In genomic region chr15:75659928-75660645, GRCh38 we compare ENCODE assay signal across 13 cellular contexts. TPM values are rescaled to one million over a fixed set of nuclear protein-coding genes. Genes with fewer than 3 reads are reported as not detected.
A peak's percentile ranks its signal among the peaks of the same experiment; 100 is the strongest.
DNase-seq lines count a peak whose midpoint lies in the region; ATAC-seq, FAIRE-seq and TF ChIP-seq lines count a peak whose summit lies in the region.
"Had no signal": no experiment of that assay in that cellular context is flagged by ENCODE, and none has a peak within 500 bp of the region (broad histone marks: within the 10 kb centered on the region; RNA-seq: fewer than 3 reads in every experiment).

No MANE protein-coding gene starts in this region.

- H3K36me3 ChIP-seq in keratinocyte (ENCODE audit: control insufficient read depth in 2 of 2, extremely low read depth in 1 of 2, insufficient read depth in 2 of 2, low read length in 2 of 2) (peaks cover 25 to 27% of the 10 kb centered on the region in 2 experiments), stomach (peaks cover 24 to 61% (median 42%) of the 10 kb centered on the region in 4 donors), PC-3 (ENCODE audit: low read depth, low read length) (no peaks in the 10 kb centered on the region)

- POLR2A ChIA-PET in WTC11 (lab: Charles Lee) = interaction anchor here (0.8 kb wide), 1 partner anchor 20 kb away, joined by 3 read pairs; the partner anchor contains the start of gene IMP3
- POLR2A ChIA-PET in PC-3 (lab: Charles Lee; ENCODE audit: unreplicated experiment) = no interaction called here

- peak overlapping the region; percentile 98 for H3K27ac ChIP-seq in keratinocyte (ENCODE audit: control insufficient read depth, insufficient read depth, low read length)
- peak overlapping the region; percentile 62 to 88 (median 84) for H3K27ac ChIP-seq in stomach
- H3K27ac ChIP-seq in PC-3 (ENCODE audit: low read length) = no peak overlapping the region

- H3K9me1 ChIP-seq in keratinocyte (ENCODE audit: control insufficient read depth, extremely low read depth, insufficient read depth, low read length) = no peaks in the 10 kb centered on the region

- 68 to 78% (median 71%) methylated on average over 17 of the region's 17 CpGs for WGBS in stomach, 5 donors

- DNase-seq in HFFc6 (no peak), WTC11 (ENCODE audit: low spot score) (no peak), keratinocyte (ENCODE audit: low read depth, low spot score) (no peak), stomach (no peak), amniotic stem cell (lab: John Stamatoyannopoulos, UW) (no peak), PC-3 (no peak), RCC 7860 (ENCODE audit: low spot score) (no peak), NCI-H446 treated with DMSO at 0.1 percent for 48 hours (lab: John Stamatoyannopoulos, UW) (no peak)
- DNase-seq: cortex of kidney; DMS79; naive thymus-derived CD8-positive, alpha-beta T cell; stimulated activated CD4-positive, alpha-beta T cell treated with anti-CD3 and anti-CD28 coated beads, Interleukin-2, amount 100 ng/mL, for 24 hours had no signal

- H3K4me1 ChIP-seq in keratinocyte (ENCODE audit: control insufficient read depth, extremely low read depth, insufficient read depth, low read length) (peaks cover 64% of the 10 kb centered on the region), stomach (peaks cover 55 to 86% (median 81%) of the 10 kb centered on the region in 4 donors), PC-3 (ENCODE audit: insufficient read depth, low read length) (peaks cover 23% of the 10 kb centered on the region)

- no peak for TF ChIP-seq POLR2A in stomach (IDR thresholded peaks at IDR 0.05)

- no peaks in the 10 kb centered on the region for H3K9me3 ChIP-seq in keratinocyte (ENCODE audit: control insufficient read depth, low read depth, low read length)
- no peaks in the 10 kb centered on the region for H3K9me3 ChIP-seq in stomach
- H3K9me3 ChIP-seq in PC-3 (ENCODE audit: low read length) = no peaks in the 10 kb centered on the region

- FAIRE-seq in keratinocyte (lab: Jason Lieb, UNC) (no peak), RCC 7860 (lab: Jason Lieb, UNC) (no peak)

- H3K79me2 ChIP-seq in keratinocyte (ENCODE audit: control insufficient read depth, insufficient read depth, low read length) = peaks cover 24% of the 10 kb centered on the region
- H3K79me2 ChIP-seq in PC-3 (ENCODE audit: low read length) = peaks cover 2% of the 10 kb centered on the region; the same call in 1 of the 2 replicates

- H3K9me2 ChIP-seq in PC-3 (replicated peaks; ENCODE audit: low read length) = no peaks in the 10 kb centered on the region

- ATAC-seq in WTC11 (no peak), PC-3 (no peak)
- ATAC-seq: activated CD4-positive, CD25-positive, alpha-beta regulatory T cell treated with anti-CD3 and anti-CD28 coated beads, Interleukin-2, amount 50 U/mL, for 24 hours; naive thymus-derived CD8-positive, alpha-beta T cell had no signal

- H3K4me2 ChIP-seq in keratinocyte (ENCODE audit: control insufficient read depth, extremely low read depth, insufficient read depth, low read depth, low read length) = no peak overlapping the region
- no peak overlapping the region for H3K4me2 ChIP-seq in PC-3 (ENCODE audit: low read length)

- H3K9ac ChIP-seq in keratinocyte (ENCODE audit: control insufficient read depth, extremely low read depth, insufficient read depth, low read length) = peak overlapping the region; percentile 75
- H3K9ac ChIP-seq in PC-3 (ENCODE audit: low read length) = no peak overlapping the region

- H2AFZ ChIP-seq in keratinocyte (ENCODE audit: control insufficient read depth, low read length) (no peak overlapping the region), PC-3 (ENCODE audit: low read length) (no peak overlapping the region)

- peak overlapping the region; percentile 100 for H3K27ac Mint-ChIP-seq in HFFc6
- peak overlapping the region; percentile 30; the same call in 1 of the 2 replicates for H3K27ac Mint-ChIP-seq in WTC11
- H3K27ac Mint-ChIP-seq: naive thymus-derived CD8-positive, alpha-beta T cell had no signal

- no TSS peak for BruUV-seq in PC-3 (replicated peaks; lab: Mats Ljungman, UMichigan)

- no peak for TF ChIP-seq EP300 in stomach (IDR thresholded peaks at IDR 0.05)

- H3K9me3 Mint-ChIP-seq in HFFc6 (no peaks in the 10 kb centered on the region), WTC11 (no peaks in the 10 kb centered on the region)
- H3K9me3 Mint-ChIP-seq: naive thymus-derived CD8-positive, alpha-beta T cell had no signal

- dilution Hi-C loops in keratinocyte (cut with MboI; ENCODE audit: extremely low pct_ligation_motif_present, low sequenced_read_pairs) = no loop called here

- CTCF ChIA-PET in WTC11 (lab: Charles Lee) = interaction anchor here (1.4 to 1.8 kb wide), 3 partner anchors 12 to 292 kb away, joined by 4 to 10 read pairs (median 9); partner anchors contain the start of genes MAN2C1 and SNX33
- CTCF ChIA-PET in PC-3 (lab: Charles Lee) = interaction anchor here (0.6 kb wide), 1 partner anchor 26 kb away, joined by 4 read pairs; no protein-coding TSS in a partner anchor

- peaks cover 10% of the 10 kb centered on the region for H3K36me3 Mint-ChIP-seq in HFFc6 (ENCODE audit: low read depth)
- H3K36me3 Mint-ChIP-seq in WTC11 = peaks cover 10% of the 10 kb centered on the region; the same call in 1 of the 2 replicates
- H3K36me3 Mint-ChIP-seq: naive thymus-derived CD8-positive, alpha-beta T cell had no signal

- H3F3A ChIP-seq in PC-3 (ENCODE audit: low read length, unreplicated experiment) = no peaks in the 10 kb centered on the region

- H3K4me3 ChIP-seq in keratinocyte (ENCODE audit: control insufficient read depth in 2 of 3, extremely low read depth in 1 of 3, insufficient read depth in 2 of 3, low read depth in 1 of 3, low read length in 3 of 3) = no peak overlapping the region
- H3K4me3 ChIP-seq in stomach = no peak overlapping the region
- H3K4me3 ChIP-seq in PC-3 (ENCODE audit: low read length) = no peak overlapping the region

- peaks cover 5% of the 10 kb centered on the region for H3K27me3 Mint-ChIP-seq in HFFc6 (ENCODE audit: insufficient read depth)
- no peaks in the 10 kb centered on the region for H3K27me3 Mint-ChIP-seq in WTC11 (ENCODE audit: low read depth)
- H3K27me3 Mint-ChIP-seq: naive thymus-derived CD8-positive, alpha-beta T cell had no signal

- peak overlapping the region; percentile 5; the same call in 1 of the 2 replicates for H3K4me3 Mint-ChIP-seq in HFFc6
- no peak overlapping the region for H3K4me3 Mint-ChIP-seq in WTC11
- H3K4me3 Mint-ChIP-seq: naive thymus-derived CD8-positive, alpha-beta T cell had no signal

- intact Hi-C loops in stomach (cut with DNase I; ENCODE audit: low total_unique reads) = no loop called here
- intact Hi-C loops in PC-3 (cut with micrococcal nuclease) = no loop called here

- H4K20me1 ChIP-seq in keratinocyte (ENCODE audit: control insufficient read depth, extremely low read depth, insufficient read depth, low read length) (peaks cover 5% of the 10 kb centered on the region), PC-3 (ENCODE audit: low read length) (no peaks in the 10 kb centered on the region)

- TF ChIP-seq CTCF in HFFc6 (IDR thresholded peaks at IDR 0.05) (no peak), WTC11 (IDR thresholded peaks at IDR 0.05) (no peak), keratinocyte (optimal IDR thresholded peaks at IDR 0.05 in 1 of 3, IDR thresholded peaks at IDR 0.05 in 1 of 3, conservative IDR thresholded peaks at IDR 0.05 in 1 of 3; ENCODE audit: extremely low read depth in 1 of 3, insufficient read depth in 2 of 3, low read length in 3 of 3) (no peak), stomach (IDR thresholded peaks at IDR 0.05) (no peak), PC-3 (conservative IDR thresholded peaks at IDR 0.05; ENCODE audit: low read depth, low read length) (no peak)

- H3K4me1 Mint-ChIP-seq in HFFc6 (ENCODE audit: low read depth) (peaks cover 42% of the 10 kb centered on the region), WTC11 (no peaks in the 10 kb centered on the region)
- H3K4me1 Mint-ChIP-seq: naive thymus-derived CD8-positive, alpha-beta T cell had no signal

- H3K27me3 ChIP-seq in keratinocyte (ENCODE audit: control insufficient read depth, extremely low read depth, insufficient read depth, low read length) = no peaks in the 10 kb centered on the region
- H3K27me3 ChIP-seq in stomach = no peaks in the 10 kb centered on the region
- H3K27me3 ChIP-seq in PC-3 (ENCODE audit: low read length) = no peaks in the 10 kb centered on the region

RNA-seq across cellular contexts. Expression of gene SNX33, which starts 12.4 kb away (rescaled TPM):
- 10 to 100 TPM; 23.3 to 28.1 (median 25.3) TPM for total RNA-seq in HFFc6 (2021; fragmentation: NEBNext Ultra II Directional; extraction: Animal tissue kit (Norgen Biotek cat#: 25700))
- 17.8 to 19.8 TPM (median 18.9 TPM) in 3 replicates for total RNA-seq in WTC11 (2021)
- 21.7 to 32.5 TPM (median 27.0 TPM) in 3 replicates for polyA plus RNA-seq in keratinocyte
- 11.5 TPM for polyA plus RNA-seq in keratinocyte (2011; ENCODE audit: low read depth)
- polyA plus RNA-seq in keratinocyte (2011; cell fraction: cytosol; rRNA removed) = 24.7 and 25.8 TPM in 2 replicates
- 59.5 and 81.4 TPM in 2 replicates for polyA plus RNA-seq in keratinocyte (2011; cell fraction: nucleus; rRNA removed)
- polyA plus RNA-seq in keratinocyte (2012; ENCODE audit: low replicate concordance) = 31.2 and 40.4 TPM in 2 replicates
- 45.4 to 75.9 TPM (median 53.1 TPM) in 3 replicates for polyA minus RNA-seq in keratinocyte
- polyA minus RNA-seq in keratinocyte (2011; cell fraction: cytosol; rRNA and poly(A)+ RNA removed) = 51.8 TPM
- 52.0 and 62.4 TPM in 2 replicates for polyA minus RNA-seq in keratinocyte (2011; cell fraction: nucleus; rRNA and poly(A)+ RNA removed)
- 10 to 100 TPM; 12.5 to 36.8 (median 23.9) TPM for total RNA-seq in stomach
- 10 to 100 TPM; 11.0 to 15.6 (median 11.6) TPM for polyA plus RNA-seq in stomach
- total RNA-seq in PC-3 (2014; rRNA removed) = 16.2 and 16.8 TPM in 2 replicates

RNA-seq across cellular contexts. Expression of gene IMP3, which starts 20.1 kb away (rescaled TPM):
- total RNA-seq in HFFc6 (2021; fragmentation: NEBNext Ultra II Directional; extraction: Animal tissue kit (Norgen Biotek cat#: 25700)) = 10 to 100 TPM; 55.1 to 62.9 (median 58.7) TPM
- 93.7 to 107 TPM (median 94.8 TPM) in 3 replicates for total RNA-seq in WTC11 (2021)
- polyA plus RNA-seq in keratinocyte = 58.1 to 90.0 TPM (median 70.4 TPM) in 3 replicates
- polyA plus RNA-seq in keratinocyte (2011; ENCODE audit: low read depth) = 20.9 TPM
- polyA plus RNA-seq in keratinocyte (2011; cell fraction: cytosol; rRNA removed) = 58.1 and 74.0 TPM in 2 replicates
- polyA plus RNA-seq in keratinocyte (2011; cell fraction: nucleus; rRNA removed) = 48.6 and 51.6 TPM in 2 replicates
- 67.8 and 84.1 TPM in 2 replicates for polyA plus RNA-seq in keratinocyte (2012; ENCODE audit: low replicate concordance)
- polyA minus RNA-seq in keratinocyte = 15.5 to 28.5 TPM (median 16.7 TPM) in 3 replicates
- 92.7 TPM for polyA minus RNA-seq in keratinocyte (2011; cell fraction: cytosol; rRNA and poly(A)+ RNA removed)
- 13.5 and 14.4 TPM in 2 replicates for polyA minus RNA-seq in keratinocyte (2011; cell fraction: nucleus; rRNA and poly(A)+ RNA removed)
- total RNA-seq in stomach = 100 to 1,000 TPM in 2 of 5 donors, 10 to 100 TPM in 2, 1 to 10 TPM in 1; 3.5 to 137 (median 39.8) TPM
- 10 to 100 TPM; 67.4 to 98.7 (median 80.7) TPM for polyA plus RNA-seq in stomach
- total RNA-seq in PC-3 (2014; rRNA removed) = 92.6 and 95.4 TPM in 2 replicates

RNA-seq across cellular contexts. Expression of gene SNUPN, which starts 34.6 kb away (rescaled TPM):
- total RNA-seq in HFFc6 (2021; fragmentation: NEBNext Ultra II Directional; extraction: Animal tissue kit (Norgen Biotek cat#: 25700)) = 10 to 100 TPM; 22.5 to 28.4 (median 25.1) TPM
- 25.9 to 28.4 TPM (median 27.9 TPM) in 3 replicates for total RNA-seq in WTC11 (2021)
- 20.7 to 24.9 TPM (median 23.6 TPM) in 3 replicates for polyA plus RNA-seq in keratinocyte
- 40.1 TPM for polyA plus RNA-seq in keratinocyte (2011; ENCODE audit: low read depth)
- polyA plus RNA-seq in keratinocyte (2011; cell fraction: cytosol; rRNA removed) = 21.7 and 24.4 TPM in 2 replicates
- 21.4 and 21.8 TPM in 2 replicates for polyA plus RNA-seq in keratinocyte (2011; cell fraction: nucleus; rRNA removed)
- 15.1 and 18.5 TPM in 2 replicates for polyA plus RNA-seq in keratinocyte (2012; ENCODE audit: low replicate concordance)
- polyA minus RNA-seq in keratinocyte = 6.7 to 17.8 TPM (median 14.2 TPM) in 3 replicates
- 13.2 TPM for polyA minus RNA-seq in keratinocyte (2011; cell fraction: cytosol; rRNA and poly(A)+ RNA removed)
- polyA minus RNA-seq in keratinocyte (2011; cell fraction: nucleus; rRNA and poly(A)+ RNA removed) = 10.7 and 17.5 TPM in 2 replicates
- total RNA-seq in stomach = 10 to 100 TPM in 4 of 5 donors, 1 to 10 TPM in 1; 4.7 to 19.6 (median 15.1) TPM
- 10 to 100 TPM; 16.2 to 29.2 (median 24.3) TPM for polyA plus RNA-seq in stomach
- total RNA-seq in PC-3 (2014; rRNA removed) = 7.9 and 13.5 TPM in 2 replicates

RNA-seq across cellular contexts. Expression of gene CSPG4, which starts 52.6 kb away (rescaled TPM):
- 100 to 1,000 TPM in 1 of 6 experiments, 10 to 100 TPM in 5; 81.2 to 111 (median 95.7) TPM for total RNA-seq in HFFc6 (2021; fragmentation: NEBNext Ultra II Directional; extraction: Animal tissue kit (Norgen Biotek cat#: 25700))
- total RNA-seq in WTC11 (2021) = 2.9 to 3.6 TPM (median 3.6 TPM) in 3 replicates
- polyA plus RNA-seq in keratinocyte = 0.67 to 1.9 TPM (median 1.7 TPM) in 3 replicates
- polyA plus RNA-seq in keratinocyte (2011; ENCODE audit: low read depth) = 0.31 TPM
- polyA plus RNA-seq in keratinocyte (2011; cell fraction: cytosol; rRNA removed) = 0.16 and 0.49 TPM in 2 replicates
- 2.5 and 5.0 TPM in 2 replicates for polyA plus RNA-seq in keratinocyte (2011; cell fraction: nucleus; rRNA removed)
- polyA plus RNA-seq in keratinocyte (2012; ENCODE audit: low replicate concordance) = 1.7 and 5.4 TPM in 2 replicates
- polyA minus RNA-seq in keratinocyte = 3.2 to 15.0 TPM (median 4.5 TPM) in 3 replicates
- polyA minus RNA-seq in keratinocyte (2011; cell fraction: cytosol; rRNA and poly(A)+ RNA removed) = 2.5 TPM
- 8.4 and 12.3 TPM in 2 replicates for polyA minus RNA-seq in keratinocyte (2011; cell fraction: nucleus; rRNA and poly(A)+ RNA removed)
- total RNA-seq in stomach = 10 to 100 TPM; 15.1 to 44.6 (median 28.1) TPM
- 10 to 100 TPM in 1 of 3 donors, 1 to 10 TPM in 2; 1.8 to 15.5 (median 3.1) TPM for polyA plus RNA-seq in stomach
- total RNA-seq in PC-3 (2014; rRNA removed) = 2.0 and 2.9 TPM in 2 replicates
- total RNA-seq: naive thymus-derived CD8-positive, alpha-beta T cell had no signal
- polyA plus RNA-seq: naive thymus-derived CD8-positive, alpha-beta T cell had no signal
